ENCODE assay signal across 8 cellular contexts in genomic region chr2:219541611-219542180, GRCh38. TPM values are rescaled to one million over a fixed set of nuclear protein-coding genes. Genes with fewer than 3 reads are reported as not detected.
DNase-seq lines count a peak whose midpoint lies in the region; ATAC-seq and TF ChIP-seq lines count a peak whose summit lies in the region.

No MANE protein-coding gene starts in this region.

- peak overlapping the region; percentile 93 for H3K4me3 Mint-ChIP-seq in GM23338

- H3K36me3 Mint-ChIP-seq in GM23338 (ENCODE audit: low read depth), result peaks cover 33% of the 10 kb centered on the region

- peaks cover 9% of the 10 kb centered on the region; the same call in 1 of the 2 replicates for H3K27me3 ChIP-seq in GM23338 (ENCODE audit: insufficient read depth)

- H2AFZ ChIP-seq in GM23338, result 0 out of 2 replicates have a peak overlapping the region, but pooled peaks have one; percentile 66

- peak; percentile 24 for ATAC-seq in GM23338

- H4K20me1 ChIP-seq in GM23338 (replicated peaks; ENCODE audit: insufficient read depth), result peaks cover 23% of the 10 kb centered on the region

- intact Hi-C loops in posterior vena cava (cut with DNase I), result loop anchor here (2.0 to 10.0 kb wide), 2 partner anchors 103 to 147 kb away; no protein-coding TSS in a partner anchor

- H3K4me3 ChIP-seq in GM23338, result peak overlapping the region; percentile 96

- peak overlapping the region; percentile 99 for H3K4me2 ChIP-seq in GM23338

- H3F3A ChIP-seq in GM23338 (replicated peaks; ENCODE audit: low read depth), result peaks cover 19% of the 10 kb centered on the region

- no peak overlapping the region for H3K27ac ChIP-seq in GM23338 (ENCODE audit: low read depth)

- peaks cover 14% of the 10 kb centered on the region for H3K79me2 ChIP-seq in GM23338 (replicated peaks; ENCODE audit: insufficient read depth)

- H3K27me3 Mint-ChIP-seq in GM23338 (ENCODE audit: insufficient read depth, low read depth, poor library complexity), result peaks cover 28% of the 10 kb centered on the region

- no peak overlapping the region for H3K27ac Mint-ChIP-seq in GM23338

- H3K9me3 Mint-ChIP-seq in GM23338, result no peaks in the 10 kb centered on the region; the same call in 2 of the 3 replicates

- peaks cover 29% of the 10 kb centered on the region for H3K4me1 ChIP-seq in GM23338 (ENCODE audit: insufficient read depth)

- H3K4me1 Mint-ChIP-seq in GM23338, result peaks cover 41% of the 10 kb centered on the region

- no peaks in the 10 kb centered on the region for H3K9me2 ChIP-seq in GM23338 (ENCODE audit: insufficient read depth)

- H3K36me3 ChIP-seq in GM23338 (ENCODE audit: insufficient read depth), result peaks cover 9% of the 10 kb centered on the region

- DNase-seq in EL (peak; percentile 34), GM23338 (ENCODE audit: low spot score) (peak; percentile 92), LHCN-M2 (ENCODE audit: low read depth) (peak; percentile 44), glomerular visceral epithelial cell (ENCODE audit: extremely low spot score) (peak; percentile 87), posterior vena cava (ENCODE audit: low spot score) (peak; percentile 93), ureter (ENCODE audit: low spot score) (peak; percentile 88)
- peak; percentile 73 to 87 (median 82) for DNase-seq in activated naive CD4-positive, alpha-beta T cell (lab: John Stamatoyannopoulos, UW)

- peak; percentile 80 to 100 for TF ChIP-seq CTCF in GM23338 (conservative IDR thresholded peaks at IDR 0.05; ENCODE audit: low read depth in 2 of 2)

- peak; percentile 45; the same call in 1 of the 2 replicates for TF ChIP-seq POLR2A in Raji (IDR thresholded peaks at IDR 0.05; ENCODE audit: insufficient read depth, low read depth, low read length)

TF ChIP-seq in GM23338, 12 proteins besides CTCF, POLR2A, EP300 and RAD21:
- TF ChIP-seq ETS1 (IDR thresholded peaks at IDR 0.05) (no peak), CREB1 (CRISPR knock-in tag; IDR thresholded peaks at IDR 0.05; ENCODE audit: low read depth) (peak; percentile 89)

RNA-seq across cellular contexts. Expression of gene CHPF, which starts 1.9 kb away (rescaled TPM):
- total RNA-seq in GM23338 (2014; rRNA removed; shearing (Covaris generic)), result 232 and 252 TPM in 2 replicates
- 34.4 and 36.5 TPM in 2 replicates for polyA plus RNA-seq in GM23338 (2016; fragmentation: Nextera tagmentation; extraction: Ambion mirVana)
- total RNA-seq in LHCN-M2 (2014; rRNA removed) (246 and 264 TPM in 2 replicates), posterior vena cava (10 to 100 TPM; 42.9 to 51.1 TPM), ureter (49.6 TPM)
- 100.0 TPM for polyA plus RNA-seq in LHCN-M2 (2012)

RNA-seq across cellular contexts. Expression of gene TMEM198, which starts 2.1 kb away (rescaled TPM):
- total RNA-seq in GM23338 (2014; rRNA removed; shearing (Covaris generic)), result 13.7 and 25.6 TPM in 2 replicates
- polyA plus RNA-seq in GM23338 (2016; fragmentation: Nextera tagmentation; extraction: Ambion mirVana), result 5.6 TPM in 2 replicates
- total RNA-seq in LHCN-M2 (2014; rRNA removed) (4.2 and 4.4 TPM in 2 replicates), posterior vena cava (1 to 10 TPM; 3.0 to 3.2 TPM), ureter (6.0 TPM)
- polyA plus RNA-seq in LHCN-M2 (2012), result 2.7 TPM

RNA-seq across cellular contexts. Expression of gene ASIC4, which starts 27.4 kb away (rescaled TPM):
- 3.6 TPM in 1 of 2 replicates, not detected in the other for total RNA-seq in GM23338 (2014; rRNA removed; shearing (Covaris generic))
- polyA plus RNA-seq in GM23338 (2016; fragmentation: Nextera tagmentation; extraction: Ambion mirVana), result 0.13 and 0.40 TPM in 2 replicates
- total RNA-seq in LHCN-M2 (2014; rRNA removed) (not detected in 2 replicates), posterior vena cava (under 1 TPM in 1 of 2 donors, not detected in 1; 0.38 TPM), ureter (0.13 TPM)
- 0.04 TPM for polyA plus RNA-seq in LHCN-M2 (2012)

RNA-seq across cellular contexts. Expression of gene OBSL1, which starts 29.6 kb away (rescaled TPM):
- total RNA-seq in GM23338 (2014; rRNA removed; shearing (Covaris generic)), result 164 and 207 TPM in 2 replicates
- polyA plus RNA-seq in GM23338 (2016; fragmentation: Nextera tagmentation; extraction: Ambion mirVana), result 94.9 and 102 TPM in 2 replicates
- total RNA-seq in LHCN-M2 (2014; rRNA removed), result 62.1 and 69.0 TPM in 2 replicates
- 76.6 TPM for polyA plus RNA-seq in LHCN-M2 (2012)
- 10 to 100 TPM; 40.7 to 57.7 TPM for total RNA-seq in posterior vena cava
- 89.1 TPM for total RNA-seq in ureter

RNA-seq across cellular contexts. Expression of gene INHA, which starts 30.4 kb away (rescaled TPM):
- total RNA-seq in GM23338 (2014; rRNA removed; shearing (Covaris generic)), result 0.31 and 1.6 TPM in 2 replicates
- 0.56 and 1.5 TPM in 2 replicates for polyA plus RNA-seq in GM23338 (2016; fragmentation: Nextera tagmentation; extraction: Ambion mirVana)
- total RNA-seq in LHCN-M2 (2014; rRNA removed) (not detected in 2 replicates), posterior vena cava (under 1 TPM in 1 of 2 donors, not detected in 1; 0.37 TPM), ureter (0.78 TPM)
- 0.12 TPM for polyA plus RNA-seq in LHCN-M2 (2012)

Comparison
In these comparisons a context has a peak if more than half of its experiments do, and no peak if none do; other contexts are left out.
1. DNase-seq: peak in every context shown above with its lines; median percentile 93 in posterior vena cava; 92 in GM23338; 88 in ureter; 87 in glomerular visceral epithelial cell; 82 in activated naive CD4-positive, alpha-beta T cell; 44 in LHCN-M2; 34 in EL.